8 cellular contexts compared by ENCODE assay signal in the genomic region with DNA sequence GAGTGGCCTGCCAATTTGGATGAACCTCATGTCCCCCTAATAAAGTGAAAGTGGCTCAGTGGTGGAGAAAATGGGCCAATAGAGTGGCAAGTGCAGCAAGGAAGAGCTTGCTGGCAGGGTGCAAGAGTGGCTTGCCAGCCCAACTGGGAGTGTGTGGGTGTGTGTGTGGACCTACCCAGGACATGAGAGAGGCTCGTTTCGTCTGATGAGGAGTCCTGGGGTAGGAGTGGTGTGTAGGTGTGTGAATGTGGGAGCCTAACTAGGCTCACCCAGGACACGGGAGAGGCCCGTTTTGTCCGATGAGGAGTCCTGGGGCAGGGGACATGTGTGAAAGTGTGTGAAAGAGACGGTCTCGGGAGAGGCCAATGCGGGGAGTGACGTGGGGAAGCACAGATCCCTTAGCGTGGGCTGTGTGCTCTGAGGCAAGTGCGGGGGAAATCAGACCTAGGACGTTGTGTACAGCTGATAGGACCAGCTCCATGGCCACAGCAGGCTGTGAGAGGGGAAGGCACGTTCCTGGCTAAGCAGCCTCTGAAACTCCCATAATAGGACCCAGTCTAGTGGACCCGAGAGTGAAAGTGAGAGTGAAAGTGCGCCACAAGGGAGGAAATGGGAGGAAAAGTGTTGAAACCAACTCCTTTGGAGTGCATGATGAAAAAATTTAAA.
DNase-seq lines count a peak whose midpoint lies in the region; ATAC-seq and TF ChIP-seq lines count a peak whose summit lies in the region.

No MANE protein-coding gene starts in this region.

- H3K4me1 Mint-ChIP-seq in central memory CD8-positive, alpha-beta T cell: peaks cover 21% of the 10 kb centered on the region

- H3K27ac ChIP-seq in muscle layer of colon (ENCODE audit: low read depth, low read length): peak overlapping the region; percentile 9

- in situ Hi-C loops in GM13977 (cut with MboI; ENCODE audit: low pct_unique_long_range_greater_than_20kb, low sequenced_read_pairs, unreplicated experiment): no loop called here

- peaks cover 7% of the 10 kb centered on the region for H3K36me3 Mint-ChIP-seq in central memory CD8-positive, alpha-beta T cell (ENCODE audit: insufficient read depth)

- H3K36me3 ChIP-seq in muscle layer of colon (ENCODE audit: insufficient read depth, low read length): no peaks in the 10 kb centered on the region

- H3K9me3 ChIP-seq in muscle layer of colon (ENCODE audit: low read length): no peaks in the 10 kb centered on the region

- DNase-seq in AG20443 (ENCODE audit: low spot score) (peak; percentile 14), MV-4-11 (lab: John Stamatoyannopoulos, UW) (peak; percentile 58), ecto neural progenitor cell (ENCODE audit: low spot score) (no peak), GM13977 (ENCODE audit: low spot score) (no peak), T1000 (lab: John Stamatoyannopoulos, UW) (no peak), NCI-H1930 (lab: John Stamatoyannopoulos, UW) (no peak)
- no peak for DNase-seq in central memory CD8-positive, alpha-beta T cell (ENCODE audit: low spot score in 2 of 2)

- H3K4me3 Mint-ChIP-seq in central memory CD8-positive, alpha-beta T cell: peak overlapping the region; percentile 75

- no peaks in the 10 kb centered on the region for H3K27me3 ChIP-seq in muscle layer of colon (ENCODE audit: control insufficient read depth in 1 of 2, insufficient read depth in 2 of 2, low read length in 2 of 2)

- peak overlapping the region in 1 of 2 donors; percentile 58 for H3K4me3 ChIP-seq in muscle layer of colon (ENCODE audit: low read depth in 1 of 2, low read length in 2 of 2)

- H3K4me1 ChIP-seq in muscle layer of colon (ENCODE audit: insufficient read depth, low read length): no peaks in the 10 kb centered on the region

- TF ChIP-seq CTCF in GM13977 (IDR thresholded peaks at IDR 0.05; ENCODE audit: extremely low read depth, insufficient read depth, missing control alignments): no peak

- peak; percentile 52 for ATAC-seq in central memory CD8-positive, alpha-beta T cell (replicated peaks; ENCODE audit: extremely low read depth, poor library complexity, severe bottlenecking)

- peak overlapping the region; percentile 89 for H3K27ac Mint-ChIP-seq in central memory CD8-positive, alpha-beta T cell (ENCODE audit: low read depth)

- no peaks in the 10 kb centered on the region for H3K27me3 Mint-ChIP-seq in central memory CD8-positive, alpha-beta T cell

- H3K9me3 Mint-ChIP-seq in central memory CD8-positive, alpha-beta T cell: no peaks in the 10 kb centered on the region

- no peak overlapping the region for H3K9ac ChIP-seq in muscle layer of colon (ENCODE audit: low read length)

Comparison
In these comparisons a context has a peak if more than half of its experiments do, and no peak if none do; other contexts are left out.
1. DNase-seq: peak in AG20443 (single experiment) and MV-4-11 (single experiment); none in central memory CD8-positive, alpha-beta T cell (0 of 2), ecto neural progenitor cell (single experiment), GM13977 (single experiment), T1000 (single experiment) and NCI-H1930 (0 of 2).